ENCODE assay signal across 24 cellular contexts in genomic region chr11:118166641-118167040, GRCh38. TPM values are rescaled to one million over a fixed set of nuclear protein-coding genes. Genes with fewer than 3 reads are reported as not detected.
DNase-seq lines count a peak whose midpoint lies in the region; ATAC-seq, FAIRE-seq and TF ChIP-seq lines count a peak whose summit lies in the region.
"Had no signal": no experiment of that assay in that cellular context is flagged by ENCODE, and none has a peak within 500 bp of the region (broad histone marks: within the 10 kb centered on the region; RNA-seq: fewer than 3 reads in every experiment).

No MANE protein-coding gene starts in this region.

- H2AFZ ChIP-seq in keratinocyte (ENCODE audit: control insufficient read depth, low read length) = peak overlapping the region; percentile 90
- H2AFZ ChIP-seq: GM23338 had no signal

- no peaks in the 10 kb centered on the region for H3K9me3 Mint-ChIP-seq in chondrocyte (ENCODE audit: low read depth)
- H3K9me3 Mint-ChIP-seq: CD4-positive, alpha-beta T cell; CD8-positive, alpha-beta memory T cell; GM23338; HFFc6 had no signal

- no peak overlapping the region for H3K4me2 ChIP-seq in keratinocyte (ENCODE audit: control insufficient read depth, extremely low read depth, insufficient read depth, low read depth, low read length)
- H3K4me2 ChIP-seq: A549; BLaER1 treated with 17β-estradiol and CSF1 and Interleukin-3, amounts not matched to agents 10 nM and 100 nM; GM23338 had no signal

- no peaks in the 10 kb centered on the region for H3K36me3 ChIP-seq in keratinocyte (ENCODE audit: control insufficient read depth in 2 of 2, extremely low read depth in 1 of 2, insufficient read depth in 2 of 2, low read length in 2 of 2)
- H3K36me3 ChIP-seq: BE2C; BLaER1 treated with 17β-estradiol and CSF1 and Interleukin-3, amounts not matched to agents 10 nM and 100 nM; HAP-1 had no signal

- intact Hi-C loops in posterior vena cava (cut with DNase I) = no loop called here

- no peaks in the 10 kb centered on the region for H3K79me2 ChIP-seq in keratinocyte (ENCODE audit: control insufficient read depth, insufficient read depth, low read length)

- dilution Hi-C loops in keratinocyte (cut with MboI; ENCODE audit: extremely low pct_ligation_motif_present, low sequenced_read_pairs) = no loop called here

- DNase-seq in RWPE1 (ENCODE audit: low spot score) (no peak), chondrocyte (ENCODE audit: low spot score) (peak; percentile 89), keratinocyte (ENCODE audit: low read depth, low spot score) (no peak), posterior vena cava (ENCODE audit: low spot score) (peak; percentile 49), kidney tubule cell (ENCODE audit: low spot score) (no peak), NCI-H1105 treated with DMSO at 0.1 percent for 48 hours (lab: John Stamatoyannopoulos, UW) (no peak)
- DNase-seq: AML-193; BE2C; CD4-positive, alpha-beta T cell; CD8-positive, alpha-beta memory T cell; DMS 273 treated with DMSO at 0.1 percent for 48 hours; DMS79; GDM1 had no signal

- peaks cover 67% of the 10 kb centered on the region for H3K27me3 Mint-ChIP-seq in chondrocyte (ENCODE audit: low read depth)

- POLR2A ChIA-PET in RWPE1 (lab: Yijun Ruan, JAX; ENCODE audit: low non-redundant PET) = no interaction called here

- no peak for TF ChIP-seq CTCF in RWPE1 (conservative IDR thresholded peaks at IDR 0.05; ENCODE audit: low read depth)
- TF ChIP-seq CTCF in chondrocyte (IDR thresholded peaks at IDR 0.05) = no peak
- no peak for TF ChIP-seq CTCF in keratinocyte (optimal IDR thresholded peaks at IDR 0.05 in 1 of 3, IDR thresholded peaks at IDR 0.05 in 1 of 3, conservative IDR thresholded peaks at IDR 0.05 in 1 of 3; ENCODE audit: extremely low read depth in 1 of 3, insufficient read depth in 2 of 3, low read length in 3 of 3)

- no peaks in the 10 kb centered on the region for H3K27me3 ChIP-seq in keratinocyte (ENCODE audit: control insufficient read depth, extremely low read depth, insufficient read depth, low read length)
- H3K27me3 ChIP-seq: BLaER1 treated with 17β-estradiol and CSF1 and Interleukin-3, amounts not matched to agents 10 nM and 100 nM had no signal

- no peaks in the 10 kb centered on the region for H3K4me1 Mint-ChIP-seq in chondrocyte (ENCODE audit: low read depth)

- H3K4me3 ChIP-seq in keratinocyte (ENCODE audit: control insufficient read depth in 2 of 3, extremely low read depth in 1 of 3, insufficient read depth in 2 of 3, low read depth in 1 of 3, low read length in 3 of 3) = no peak overlapping the region
- H3K4me3 ChIP-seq: A549; BLaER1 treated with 17β-estradiol and CSF1 and Interleukin-3, amounts not matched to agents 10 nM and 100 nM; GM12878; GM23338; HAP-1 had no signal

- H3K27ac Mint-ChIP-seq in chondrocyte (ENCODE audit: unreplicated experiment) = no peak overlapping the region
- H3K27ac Mint-ChIP-seq: CD14-positive monocyte; CD4-positive, alpha-beta T cell; CD8-positive, alpha-beta memory T cell; GM23338; HFFc6 had no signal

- no peaks in the 10 kb centered on the region for H3K9me1 ChIP-seq in keratinocyte (ENCODE audit: control insufficient read depth, extremely low read depth, insufficient read depth, low read length)

- ATAC-seq in GM21528 (IDR thresholded peaks at IDR 0.05; ENCODE audit: low FRiP score, unreplicated experiment) = no peak
- ATAC-seq: GM12878 had no signal

- H3K36me3 Mint-ChIP-seq in chondrocyte (ENCODE audit: low read depth) = no peaks in the 10 kb centered on the region
- H3K36me3 Mint-ChIP-seq: CD14-positive monocyte; CD8-positive, alpha-beta memory T cell had no signal

- CTCF ChIA-PET in RWPE1 (lab: Yijun Ruan, JAX) = interaction anchor here (1.1 kb wide), 1 partner anchor 32 kb away, joined by 5 read pairs; no protein-coding TSS in a partner anchor

- H3K9ac ChIP-seq in keratinocyte (ENCODE audit: control insufficient read depth, extremely low read depth, insufficient read depth, low read length) = peak overlapping the region; percentile 18
- H3K9ac ChIP-seq: BLaER1 treated with 17β-estradiol and CSF1 and Interleukin-3, amounts not matched to agents 10 nM and 100 nM had no signal

- no peaks in the 10 kb centered on the region for H3K9me3 ChIP-seq in keratinocyte (ENCODE audit: control insufficient read depth, low read depth, low read length)
- H3K9me3 ChIP-seq: A549; BE2C; BLaER1 treated with 17β-estradiol and CSF1 and Interleukin-3, amounts not matched to agents 10 nM and 100 nM; HAP-1 had no signal

- H3K4me3 Mint-ChIP-seq in chondrocyte (ENCODE audit: unreplicated experiment) = no peak overlapping the region
- H3K4me3 Mint-ChIP-seq: CD14-positive monocyte; CD4-positive, alpha-beta T cell; CD8-positive, alpha-beta memory T cell; GM23338; HFFc6 had no signal

- no peaks in the 10 kb centered on the region for H4K20me1 ChIP-seq in keratinocyte (ENCODE audit: control insufficient read depth, extremely low read depth, insufficient read depth, low read length)
- H4K20me1 ChIP-seq: BLaER1 treated with 17β-estradiol and CSF1 and Interleukin-3, amounts not matched to agents 10 nM and 100 nM had no signal

- H3K27ac ChIP-seq in RWPE1 (peak overlapping the region; percentile 80), keratinocyte (ENCODE audit: control insufficient read depth, insufficient read depth, low read length) (no peak overlapping the region)
- H3K27ac ChIP-seq: A549; BLaER1 treated with 17β-estradiol and CSF1 and Interleukin-3, amounts not matched to agents 10 nM and 100 nM had no signal

- no peak for FAIRE-seq in keratinocyte (lab: Jason Lieb, UNC)
- FAIRE-seq: A549, D721Med, GM12878, GM19239, H54 had no signal

- H3K4me1 ChIP-seq in keratinocyte (ENCODE audit: control insufficient read depth, extremely low read depth, insufficient read depth, low read length) = peaks cover 11% of the 10 kb centered on the region
- H3K4me1 ChIP-seq: A549, BE2C, HAP-1 had no signal

RNA-seq across cellular contexts. Expression of gene SCN2B, which starts 9.8 kb away (rescaled TPM):
- 0.12 to 0.24 TPM (median 0.13 TPM) in 3 replicates for total RNA-seq in chondrocyte
- polyA plus RNA-seq in keratinocyte = 0.48 to 0.59 TPM (median 0.56 TPM) in 3 replicates
- polyA plus RNA-seq in keratinocyte (2011; ENCODE audit: low read depth) = not detected
- 0.18 and 0.22 TPM in 2 replicates for polyA plus RNA-seq in keratinocyte (2011; cell fraction: cytosol; rRNA removed)
- 0.89 and 1.1 TPM in 2 replicates for polyA plus RNA-seq in keratinocyte (2011; cell fraction: nucleus; rRNA removed)
- polyA plus RNA-seq in keratinocyte (2012; ENCODE audit: low replicate concordance) = 0.27 and 0.46 TPM in 2 replicates
- 0.66 to 1.3 TPM (median 0.89 TPM) in 3 replicates for polyA minus RNA-seq in keratinocyte
- polyA minus RNA-seq in keratinocyte (2011; cell fraction: cytosol; rRNA and poly(A)+ RNA removed) = not detected
- 0.95 and 1.8 TPM in 2 replicates for polyA minus RNA-seq in keratinocyte (2011; cell fraction: nucleus; rRNA and poly(A)+ RNA removed)
- 1 to 10 TPM in 1 of 2 donors, under 1 TPM in 1; 0.14 to 1.4 TPM for total RNA-seq in posterior vena cava
- total RNA-seq: CD4-positive, alpha-beta T cell; CD8-positive, alpha-beta memory T cell; GM12878; HFFc6 had no signal
- polyA plus RNA-seq: A549; CD14-positive monocyte; CD8-positive, alpha-beta memory T cell; GM23338 had no signal

RNA-seq across cellular contexts. Expression of gene SCN4B, which starts 14.0 kb away (rescaled TPM):
- total RNA-seq in chondrocyte (0.28 to 0.42 TPM in 2 of 3 replicates, not detected in the other), posterior vena cava (1 to 10 TPM; 3.5 to 9.8 TPM)
- polyA plus RNA-seq in keratinocyte = 6.3 to 10.8 TPM (median 7.7 TPM) in 3 replicates
- 3.9 TPM for polyA plus RNA-seq in keratinocyte (2011; ENCODE audit: low read depth)
- 4.1 and 4.9 TPM in 2 replicates for polyA plus RNA-seq in keratinocyte (2011; cell fraction: cytosol; rRNA removed)
- polyA plus RNA-seq in keratinocyte (2011; cell fraction: nucleus; rRNA removed) = 14.6 and 22.7 TPM in 2 replicates
- polyA plus RNA-seq in keratinocyte (2012; ENCODE audit: low replicate concordance) = 5.3 and 15.1 TPM in 2 replicates
- polyA minus RNA-seq in keratinocyte = 7.0 to 9.4 TPM (median 7.7 TPM) in 3 replicates
- 7.7 TPM for polyA minus RNA-seq in keratinocyte (2011; cell fraction: cytosol; rRNA and poly(A)+ RNA removed)
- polyA minus RNA-seq in keratinocyte (2011; cell fraction: nucleus; rRNA and poly(A)+ RNA removed) = 7.9 and 15.6 TPM in 2 replicates
- total RNA-seq: CD4-positive, alpha-beta T cell; GM12878 had no signal
- polyA plus RNA-seq: CD14-positive monocyte; CD8-positive, alpha-beta memory T cell had no signal

RNA-seq across cellular contexts. Expression of gene JAML, which starts 58.2 kb away (rescaled TPM):
- total RNA-seq in chondrocyte (not detected in 3 replicates), posterior vena cava (1 to 10 TPM; 3.8 to 7.0 TPM)
- 0.01 TPM in 1 of 3 replicates, not detected in the others for polyA plus RNA-seq in keratinocyte
- 0.35 TPM for polyA plus RNA-seq in keratinocyte (2011; ENCODE audit: low read depth)
- not detected in 2 replicates for polyA plus RNA-seq in keratinocyte (2011; cell fraction: cytosol; rRNA removed)
- 0.13 TPM in 1 of 2 replicates, not detected in the other for polyA plus RNA-seq in keratinocyte (2011; cell fraction: nucleus; rRNA removed)
- 0.16 TPM in 1 of 2 replicates, not detected in the other for polyA plus RNA-seq in keratinocyte (2012; ENCODE audit: low replicate concordance)
- polyA minus RNA-seq in keratinocyte = not detected in 3 replicates
- polyA minus RNA-seq in keratinocyte (2011; cell fraction: cytosol; rRNA and poly(A)+ RNA removed) = not detected
- polyA minus RNA-seq in keratinocyte (2011; cell fraction: nucleus; rRNA and poly(A)+ RNA removed) = not detected in 2 replicates
- total RNA-seq: HFFc6 had no signal
- polyA plus RNA-seq: A549 had no signal

Comparison
In these comparisons a context has a peak if more than half of its experiments do, and no peak if none do; other contexts are left out.
1. DNase-seq: peak in chondrocyte (single experiment) and posterior vena cava (single experiment); none in RWPE1 (single experiment), keratinocyte (single experiment), kidney tubule cell (single experiment) and NCI-H1105 treated with DMSO at 0.1 percent for 48 hours (single experiment).